ENCODE assay signal across 1 cellular context in the genomic region with DNA sequence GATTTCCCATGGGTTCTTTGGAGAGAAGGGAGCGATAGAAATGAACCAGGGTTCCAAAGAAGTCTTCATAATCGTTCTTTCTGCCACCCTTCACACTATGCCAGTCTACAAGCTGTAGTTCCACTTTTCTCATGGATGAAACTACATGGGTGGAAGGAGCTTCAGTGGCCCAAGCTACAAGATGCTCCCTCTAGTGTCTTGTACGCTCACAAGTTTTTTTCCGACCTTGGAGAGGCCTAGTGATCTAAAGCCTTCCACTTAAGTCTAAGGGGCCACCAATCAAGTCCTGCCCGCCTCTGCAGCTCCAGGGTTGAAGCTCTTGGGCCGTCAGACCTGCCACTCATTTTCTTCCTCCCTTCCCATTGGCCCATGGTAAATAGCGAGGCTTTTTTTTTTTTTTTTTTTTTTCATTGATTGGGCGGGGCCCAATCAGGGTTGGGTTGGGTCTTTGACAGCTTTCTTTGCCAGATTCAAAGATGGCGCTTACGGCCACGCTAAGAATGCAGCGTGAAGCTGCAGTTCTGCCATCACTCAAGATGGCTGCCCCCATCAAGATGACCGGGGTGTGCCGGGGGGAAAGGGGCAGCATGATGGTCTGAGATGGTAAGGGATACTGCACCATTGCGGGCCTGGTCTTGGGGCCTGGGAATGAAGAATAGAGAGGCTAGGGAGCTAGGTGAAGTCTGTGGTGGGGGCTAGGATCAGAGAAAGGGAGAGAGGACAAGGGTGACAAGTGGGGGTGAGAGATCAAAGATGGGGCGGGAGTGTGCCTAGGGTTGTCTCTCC.
TF ChIP-seq lines count a peak whose summit lies in the region.

A gene (plus strand): TSS at position 527 of the 786 bp plus-strand sequence. CDS start 430 bp downstream, outside the sequence.

TF ChIP-seq in HepG2, 621 proteins besides CTCF, POLR2A, EP300 and RAD21 (continued from another document and continues in another):
- no peak for TF ChIP-seq ZC3H4 (CRISPR knock-in tag; IDR thresholded peaks at IDR 0.05; ENCODE audit: borderline replicate concordance)
- TF ChIP-seq, protein P1, sequence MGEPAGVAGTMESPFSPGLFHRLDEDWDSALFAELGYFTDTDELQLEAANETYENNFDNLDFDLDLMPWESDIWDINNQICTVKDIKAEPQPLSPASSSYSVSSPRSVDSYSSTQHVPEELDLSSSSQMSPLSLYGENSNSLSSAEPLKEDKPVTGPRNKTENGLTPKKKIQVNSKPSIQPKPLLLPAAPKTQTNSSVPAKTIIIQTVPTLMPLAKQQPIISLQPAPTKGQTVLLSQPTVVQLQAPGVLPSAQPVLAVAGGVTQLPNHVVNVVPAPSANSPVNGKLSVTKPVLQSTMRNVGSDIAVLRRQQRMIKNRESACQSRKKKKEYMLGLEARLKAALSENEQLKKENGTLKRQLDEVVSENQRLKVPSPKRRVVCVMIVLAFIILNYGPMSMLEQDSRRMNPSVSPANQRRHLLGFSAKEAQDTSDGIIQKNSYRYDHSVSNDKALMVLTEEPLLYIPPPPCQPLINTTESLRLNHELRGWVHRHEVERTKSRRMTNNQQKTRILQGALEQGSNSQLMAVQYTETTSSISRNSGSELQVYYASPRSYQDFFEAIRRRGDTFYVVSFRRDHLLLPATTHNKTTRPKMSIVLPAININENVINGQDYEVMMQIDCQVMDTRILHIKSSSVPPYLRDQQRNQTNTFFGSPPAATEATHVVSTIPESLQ (CRISPR knock-in tag; conservative IDR thresholded peaks at IDR 0.05), result no peak
- TF ChIP-seq SETDB1 (CRISPR knock-in tag; IDR thresholded peaks at IDR 0.05; ENCODE audit: borderline replicate concordance), result no peak
- no peak for TF ChIP-seq ZNF879 (CRISPR knock-in tag; IDR thresholded peaks at IDR 0.05)
- TF ChIP-seq, protein P2, sequence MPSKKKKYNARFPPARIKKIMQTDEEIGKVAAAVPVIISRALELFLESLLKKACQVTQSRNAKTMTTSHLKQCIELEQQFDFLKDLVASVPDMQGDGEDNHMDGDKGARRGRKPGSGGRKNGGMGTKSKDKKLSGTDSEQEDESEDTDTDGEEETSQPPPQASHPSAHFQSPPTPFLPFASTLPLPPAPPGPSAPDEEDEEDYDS (CRISPR knock-in tag; IDR thresholded peaks at IDR 0.05), result peak; percentile 94
- no peak for TF ChIP-seq IKZF1 (IDR thresholded peaks at IDR 0.05)
- peak; percentile 67 for TF ChIP-seq TBX2 (CRISPR knock-in tag; IDR thresholded peaks at IDR 0.05; ENCODE audit: borderline replicate concordance)
- no peak for TF ChIP-seq MLLT10 (CRISPR knock-in tag; IDR thresholded peaks at IDR 0.05)
- TF ChIP-seq, protein P3, sequence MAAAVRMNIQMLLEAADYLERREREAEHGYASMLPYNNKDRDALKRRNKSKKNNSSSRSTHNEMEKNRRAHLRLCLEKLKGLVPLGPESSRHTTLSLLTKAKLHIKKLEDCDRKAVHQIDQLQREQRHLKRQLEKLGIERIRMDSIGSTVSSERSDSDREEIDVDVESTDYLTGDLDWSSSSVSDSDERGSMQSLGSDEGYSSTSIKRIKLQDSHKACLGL (CRISPR knock-in tag; IDR thresholded peaks at IDR 0.05), result no peak
- TF ChIP-seq, protein P4, sequence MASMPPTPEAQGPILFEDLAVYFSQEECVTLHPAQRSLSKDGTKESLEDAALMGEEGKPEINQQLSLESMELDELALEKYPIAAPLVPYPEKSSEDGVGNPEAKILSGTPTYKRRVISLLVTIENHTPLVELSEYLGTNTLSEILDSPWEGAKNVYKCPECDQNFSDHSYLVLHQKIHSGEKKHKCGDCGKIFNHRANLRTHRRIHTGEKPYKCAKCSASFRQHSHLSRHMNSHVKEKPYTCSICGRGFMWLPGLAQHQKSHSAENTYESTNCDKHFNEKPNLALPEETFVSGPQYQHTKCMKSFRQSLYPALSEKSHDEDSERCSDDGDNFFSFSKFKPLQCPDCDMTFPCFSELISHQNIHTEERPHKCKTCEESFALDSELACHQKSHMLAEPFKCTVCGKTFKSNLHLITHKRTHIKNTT (CRISPR knock-in tag; IDR thresholded peaks at IDR 0.05), result no peak
- TF ChIP-seq SOX5 (CRISPR knock-in tag; IDR thresholded peaks at IDR 0.05; ENCODE audit: borderline replicate concordance), result peak; percentile 27
- TF ChIP-seq MED13 (CRISPR knock-in tag; IDR thresholded peaks at IDR 0.05), result no peak
- TF ChIP-seq ZNF460 (CRISPR knock-in tag; IDR thresholded peaks at IDR 0.05; ENCODE audit: borderline replicate concordance), result no peak
- no peak for TF ChIP-seq PAWR (CRISPR knock-in tag; IDR thresholded peaks at IDR 0.05; ENCODE audit: borderline replicate concordance)
- TF ChIP-seq, protein P5, sequence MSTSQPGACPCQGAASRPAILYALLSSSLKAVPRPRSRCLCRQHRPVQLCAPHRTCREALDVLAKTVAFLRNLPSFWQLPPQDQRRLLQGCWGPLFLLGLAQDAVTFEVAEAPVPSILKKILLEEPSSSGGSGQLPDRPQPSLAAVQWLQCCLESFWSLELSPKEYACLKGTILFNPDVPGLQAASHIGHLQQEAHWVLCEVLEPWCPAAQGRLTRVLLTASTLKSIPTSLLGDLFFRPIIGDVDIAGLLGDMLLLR (CRISPR knock-in tag; IDR thresholded peaks at IDR 0.05), result no peak
- TF ChIP-seq FOXJ3 (CRISPR knock-in tag; IDR thresholded peaks at IDR 0.05; ENCODE audit: borderline replicate concordance), result no peak
- no peak for TF ChIP-seq ZSCAN20 (CRISPR knock-in tag; IDR thresholded peaks at IDR 0.05; ENCODE audit: borderline replicate concordance)
- TF ChIP-seq ZNF749 (CRISPR knock-in tag; IDR thresholded peaks at IDR 0.05; ENCODE audit: borderline replicate concordance), result no peak
- TF ChIP-seq RFXAP (CRISPR knock-in tag; IDR thresholded peaks at IDR 0.05; ENCODE audit: borderline replicate concordance), result peak; percentile 36; the same call in 1 of the 2 replicates
- no peak for TF ChIP-seq ZNF703 (CRISPR knock-in tag; IDR thresholded peaks at IDR 0.05; ENCODE audit: borderline replicate concordance)
- TF ChIP-seq RORA (CRISPR knock-in tag; IDR thresholded peaks at IDR 0.05), result no peak
- TF ChIP-seq, protein P6, sequence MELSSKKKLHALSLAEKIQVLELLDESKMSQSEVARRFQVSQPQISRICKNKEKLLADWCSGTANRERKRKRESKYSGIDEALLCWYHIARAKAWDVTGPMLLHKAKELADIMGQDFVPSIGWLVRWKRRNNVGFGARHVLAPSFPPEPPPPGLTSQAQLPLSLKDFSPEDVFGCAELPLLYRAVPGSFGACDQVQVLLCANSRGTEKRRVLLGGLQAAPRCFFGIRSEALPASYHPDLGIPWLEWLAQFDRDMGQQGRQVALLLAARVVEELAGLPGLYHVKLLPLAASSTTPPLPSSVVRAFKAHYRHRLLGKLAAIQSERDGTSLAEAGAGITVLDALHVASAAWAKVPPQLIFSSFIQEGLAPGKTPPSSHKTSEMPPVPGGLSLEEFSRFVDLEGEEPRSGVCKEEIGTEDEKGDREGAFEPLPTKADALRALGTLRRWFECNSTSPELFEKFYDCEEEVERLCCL (CRISPR knock-in tag; IDR thresholded peaks at IDR 0.05; ENCODE audit: borderline replicate concordance), result no peak
- TF ChIP-seq, protein P7, sequence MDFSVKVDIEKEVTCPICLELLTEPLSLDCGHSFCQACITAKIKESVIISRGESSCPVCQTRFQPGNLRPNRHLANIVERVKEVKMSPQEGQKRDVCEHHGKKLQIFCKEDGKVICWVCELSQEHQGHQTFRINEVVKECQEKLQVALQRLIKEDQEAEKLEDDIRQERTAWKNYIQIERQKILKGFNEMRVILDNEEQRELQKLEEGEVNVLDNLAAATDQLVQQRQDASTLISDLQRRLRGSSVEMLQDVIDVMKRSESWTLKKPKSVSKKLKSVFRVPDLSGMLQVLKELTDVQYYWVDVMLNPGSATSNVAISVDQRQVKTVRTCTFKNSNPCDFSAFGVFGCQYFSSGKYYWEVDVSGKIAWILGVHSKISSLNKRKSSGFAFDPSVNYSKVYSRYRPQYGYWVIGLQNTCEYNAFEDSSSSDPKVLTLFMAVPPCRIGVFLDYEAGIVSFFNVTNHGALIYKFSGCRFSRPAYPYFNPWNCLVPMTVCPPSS (IDR thresholded peaks at IDR 0.05), result no peak
- no peak for TF ChIP-seq ZBTB7B (CRISPR knock-in tag; IDR thresholded peaks at IDR 0.05)
- no peak for TF ChIP-seq FOSL2 (CRISPR knock-in tag; IDR thresholded peaks at IDR 0.05)
- TF ChIP-seq REL (CRISPR knock-in tag; conservative IDR thresholded peaks at IDR 0.05), result no peak
- no peak for TF ChIP-seq GTF3A (CRISPR knock-in tag; conservative IDR thresholded peaks at IDR 0.05)
- no peak for TF ChIP-seq ZNF674 (CRISPR knock-in tag; IDR thresholded peaks at IDR 0.05; ENCODE audit: low read depth)
- TF ChIP-seq CCDC6 (CRISPR knock-in tag; IDR thresholded peaks at IDR 0.05), result no peak
- TF ChIP-seq, protein P8, sequence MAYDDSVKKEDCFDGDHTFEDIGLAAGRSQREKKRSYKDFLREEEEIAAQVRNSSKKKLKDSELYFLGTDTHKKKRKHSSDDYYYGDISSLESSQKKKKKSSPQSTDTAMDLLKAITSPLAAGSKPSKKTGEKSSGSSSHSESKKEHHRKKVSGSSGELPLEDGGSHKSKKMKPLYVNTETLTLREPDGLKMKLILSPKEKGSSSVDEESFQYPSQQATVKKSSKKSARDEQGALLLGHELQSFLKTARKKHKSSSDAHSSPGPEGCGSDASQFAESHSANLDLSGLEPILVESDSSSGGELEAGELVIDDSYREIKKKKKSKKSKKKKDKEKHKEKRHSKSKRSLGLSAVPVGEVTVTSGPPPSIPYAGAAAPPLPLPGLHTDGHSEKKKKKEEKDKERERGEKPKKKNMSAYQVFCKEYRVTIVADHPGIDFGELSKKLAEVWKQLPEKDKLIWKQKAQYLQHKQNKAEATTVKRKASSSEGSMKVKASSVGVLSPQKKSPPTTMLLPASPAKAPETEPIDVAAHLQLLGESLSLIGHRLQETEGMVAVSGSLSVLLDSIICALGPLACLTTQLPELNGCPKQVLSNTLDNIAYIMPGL (CRISPR knock-in tag; IDR thresholded peaks at IDR 0.05; ENCODE audit: borderline replicate concordance in 1 of 2, low read depth in 1 of 2), result peak; percentile 67 to 88; a peak in 3 of 4 replicates
- TF ChIP-seq PTBP1 (IDR thresholded peaks at IDR 0.05; ENCODE audit: low read depth, low read length, poor library complexity, severe bottlenecking), result no peak
- no peak for TF ChIP-seq ZNF720 (CRISPR knock-in tag; IDR thresholded peaks at IDR 0.05)
- TF ChIP-seq NFYB (CRISPR knock-in tag; IDR thresholded peaks at IDR 0.05), result peak; percentile 92
- TF ChIP-seq, protein P9, sequence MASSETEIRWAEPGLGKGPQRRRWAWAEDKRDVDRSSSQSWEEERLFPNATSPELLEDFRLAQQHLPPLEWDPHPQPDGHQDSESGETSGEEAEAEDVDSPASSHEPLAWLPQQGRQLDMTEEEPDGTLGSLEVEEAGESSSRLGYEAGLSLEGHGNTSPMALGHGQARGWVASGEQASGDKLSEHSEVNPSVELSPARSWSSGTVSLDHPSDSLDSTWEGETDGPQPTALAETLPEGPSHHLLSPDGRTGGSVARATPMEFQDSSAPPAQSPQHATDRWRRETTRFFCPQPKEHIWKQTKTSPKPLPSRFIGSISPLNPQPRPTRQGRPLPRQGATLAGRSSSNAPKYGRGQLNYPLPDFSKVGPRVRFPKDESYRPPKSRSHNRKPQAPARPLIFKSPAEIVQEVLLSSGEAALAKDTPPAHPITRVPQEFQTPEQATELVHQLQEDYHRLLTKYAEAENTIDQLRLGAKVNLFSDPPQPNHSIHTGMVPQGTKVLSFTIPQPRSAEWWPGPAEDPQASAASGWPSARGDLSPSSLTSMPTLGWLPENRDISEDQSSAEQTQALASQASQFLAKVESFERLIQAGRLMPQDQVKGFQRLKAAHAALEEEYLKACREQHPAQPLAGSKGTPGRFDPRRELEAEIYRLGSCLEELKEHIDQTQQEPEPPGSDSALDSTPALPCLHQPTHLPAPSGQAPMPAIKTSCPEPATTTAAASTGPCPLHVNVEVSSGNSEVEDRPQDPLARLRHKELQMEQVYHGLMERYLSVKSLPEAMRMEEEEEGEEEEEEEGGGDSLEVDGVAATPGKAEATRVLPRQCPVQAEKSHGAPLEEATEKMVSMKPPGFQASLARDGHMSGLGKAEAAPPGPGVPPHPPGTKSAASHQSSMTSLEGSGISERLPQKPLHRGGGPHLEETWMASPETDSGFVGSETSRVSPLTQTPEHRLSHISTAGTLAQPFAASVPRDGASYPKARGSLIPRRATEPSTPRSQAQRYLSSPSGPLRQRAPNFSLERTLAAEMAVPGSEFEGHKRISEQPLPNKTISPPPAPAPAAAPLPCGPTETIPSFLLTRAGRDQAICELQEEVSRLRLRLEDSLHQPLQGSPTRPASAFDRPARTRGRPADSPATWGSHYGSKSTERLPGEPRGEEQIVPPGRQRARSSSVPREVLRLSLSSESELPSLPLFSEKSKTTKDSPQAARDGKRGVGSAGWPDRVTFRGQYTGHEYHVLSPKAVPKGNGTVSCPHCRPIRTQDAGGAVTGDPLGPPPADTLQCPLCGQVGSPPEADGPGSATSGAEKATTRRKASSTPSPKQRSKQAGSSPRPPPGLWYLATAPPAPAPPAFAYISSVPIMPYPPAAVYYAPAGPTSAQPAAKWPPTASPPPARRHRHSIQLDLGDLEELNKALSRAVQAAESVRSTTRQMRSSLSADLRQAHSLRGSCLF (CRISPR knock-in tag; IDR thresholded peaks at IDR 0.05; ENCODE audit: borderline replicate concordance), result no peak
- TF ChIP-seq, protein P10, sequence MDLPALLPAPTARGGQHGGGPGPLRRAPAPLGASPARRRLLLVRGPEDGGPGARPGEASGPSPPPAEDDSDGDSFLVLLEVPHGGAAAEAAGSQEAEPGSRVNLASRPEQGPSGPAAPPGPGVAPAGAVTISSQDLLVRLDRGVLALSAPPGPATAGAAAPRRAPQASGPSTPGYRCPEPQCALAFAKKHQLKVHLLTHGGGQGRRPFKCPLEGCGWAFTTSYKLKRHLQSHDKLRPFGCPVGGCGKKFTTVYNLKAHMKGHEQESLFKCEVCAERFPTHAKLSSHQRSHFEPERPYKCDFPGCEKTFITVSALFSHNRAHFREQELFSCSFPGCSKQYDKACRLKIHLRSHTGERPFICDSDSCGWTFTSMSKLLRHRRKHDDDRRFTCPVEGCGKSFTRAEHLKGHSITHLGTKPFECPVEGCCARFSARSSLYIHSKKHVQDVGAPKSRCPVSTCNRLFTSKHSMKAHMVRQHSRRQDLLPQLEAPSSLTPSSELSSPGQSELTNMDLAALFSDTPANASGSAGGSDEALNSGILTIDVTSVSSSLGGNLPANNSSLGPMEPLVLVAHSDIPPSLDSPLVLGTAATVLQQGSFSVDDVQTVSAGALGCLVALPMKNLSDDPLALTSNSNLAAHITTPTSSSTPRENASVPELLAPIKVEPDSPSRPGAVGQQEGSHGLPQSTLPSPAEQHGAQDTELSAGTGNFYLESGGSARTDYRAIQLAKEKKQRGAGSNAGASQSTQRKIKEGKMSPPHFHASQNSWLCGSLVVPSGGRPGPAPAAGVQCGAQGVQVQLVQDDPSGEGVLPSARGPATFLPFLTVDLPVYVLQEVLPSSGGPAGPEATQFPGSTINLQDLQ (CRISPR knock-in tag; IDR thresholded peaks at IDR 0.05), result no peak
- TF ChIP-seq ARNTL (CRISPR knock-in tag; IDR thresholded peaks at IDR 0.05), result no peak
- TF ChIP-seq ZBTB1 (CRISPR knock-in tag; IDR thresholded peaks at IDR 0.05; ENCODE audit: borderline replicate concordance), result no peak
- TF ChIP-seq ZNF792 (CRISPR knock-in tag; IDR thresholded peaks at IDR 0.05), result peak; percentile 46
- TF ChIP-seq NPAS2 (CRISPR knock-in tag; IDR thresholded peaks at IDR 0.05; ENCODE audit: borderline replicate concordance), result no peak
- no peak for TF ChIP-seq ZFP82 (CRISPR knock-in tag; IDR thresholded peaks at IDR 0.05; ENCODE audit: borderline replicate concordance)
- no peak for TF ChIP-seq EZH2 (conservative IDR thresholded peaks at IDR 0.05; ENCODE audit: low read depth, low read length)
